In the genomic region with DNA sequence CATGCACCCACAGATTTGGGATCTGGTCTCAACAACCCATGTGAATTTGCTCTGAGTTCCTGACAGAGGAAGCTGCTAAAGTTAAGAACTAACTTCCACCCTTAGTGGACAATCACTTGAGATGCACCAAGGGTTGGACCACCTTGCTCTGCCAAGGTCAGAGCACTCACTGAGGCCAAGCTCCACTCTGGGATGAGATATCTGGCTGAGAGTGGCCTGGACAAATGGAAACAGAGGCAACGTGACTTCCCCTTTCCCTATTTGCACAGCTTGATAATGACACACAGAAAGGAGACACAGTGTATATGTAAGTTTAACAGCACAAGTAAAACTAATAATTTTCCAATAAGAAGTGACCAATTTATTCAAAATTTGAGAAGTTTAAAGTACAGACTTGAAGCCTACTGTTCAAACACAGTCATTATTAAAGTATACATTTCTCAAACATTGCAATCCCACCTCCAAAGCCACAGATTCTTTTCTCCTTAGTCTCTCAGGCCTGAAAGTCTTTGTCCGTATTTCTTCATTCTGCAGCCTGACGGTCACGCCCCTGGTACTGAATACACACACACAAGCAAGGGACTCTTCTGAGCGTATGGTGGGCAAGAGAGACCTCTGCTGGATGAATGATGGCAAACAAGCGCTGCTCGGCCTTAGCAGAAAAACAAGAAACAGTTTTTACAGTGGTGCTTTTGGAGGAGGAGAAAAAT, we compare ENCODE assay signal across 8 cellular contexts. TPM values are rescaled to one million over a fixed set of nuclear protein-coding genes. Genes with fewer than 3 reads are reported as not detected.
DNase-seq lines count a peak whose midpoint lies in the region; ATAC-seq and TF ChIP-seq lines count a peak whose summit lies in the region.

No MANE protein-coding gene starts in this region.

- H3K27me3 Mint-ChIP-seq in activated naive CD8-positive, alpha-beta T cell treated with anti-CD3 and anti-CD28 coated beads for 36 hours: peaks cover 19% of the 10 kb centered on the region

- H3K4me3 Mint-ChIP-seq in activated naive CD8-positive, alpha-beta T cell treated with anti-CD3 and anti-CD28 coated beads for 36 hours: no peak overlapping the region

- H3K9me3 Mint-ChIP-seq in activated naive CD8-positive, alpha-beta T cell treated with anti-CD3 and anti-CD28 coated beads for 36 hours: no peaks in the 10 kb centered on the region

- no peak overlapping the region for H3K27ac Mint-ChIP-seq in activated naive CD8-positive, alpha-beta T cell treated with anti-CD3 and anti-CD28 coated beads for 36 hours

- ATAC-seq in HG02678 (IDR thresholded peaks at IDR 0.05; ENCODE audit: unreplicated experiment) (peak; percentile 84), Right ventricle myocardium superior (ENCODE audit: poor library complexity) (peak; percentile 98), HG03457 (IDR thresholded peaks at IDR 0.05; ENCODE audit: unreplicated experiment) (no peak)

- intact Hi-C loops in Right ventricle myocardium superior (cut with DNase I): loop anchor here (2.0 to 10.0 kb wide), 3 partner anchors 228 to 902 kb away; no protein-coding TSS in a partner anchor

- H3K4me1 Mint-ChIP-seq in activated naive CD8-positive, alpha-beta T cell treated with anti-CD3 and anti-CD28 coated beads for 36 hours: no peaks in the 10 kb centered on the region

- DNase-seq in NCI-H1417 (lab: John Stamatoyannopoulos, UW) (peak; percentile 73 to 95 (median 93)), SKM-1 (lab: John Stamatoyannopoulos, UW; ENCODE audit: unreplicated experiment) (peak; percentile 18), Right ventricle myocardium superior (peak; percentile 68), pulmonary artery endothelial cell (ENCODE audit: low read depth, low spot score) (peak; percentile 63)
- peak; percentile 58 for DNase-seq in activated naive CD8-positive, alpha-beta T cell treated with anti-CD3 and anti-CD28 coated beads for 36 hours

- TF ChIP-seq CTCF in GM12873 (IDR thresholded peaks at IDR 0.05; ENCODE audit: insufficient read depth, low read depth, low read length, missing control alignments): peak; percentile 82

- no peaks in the 10 kb centered on the region for H3K36me3 Mint-ChIP-seq in activated naive CD8-positive, alpha-beta T cell treated with anti-CD3 and anti-CD28 coated beads for 36 hours

RNA-seq across cellular contexts. Expression of a gene that starts 28.6 kb away (rescaled TPM):
- 1 to 10 TPM; 1.8 to 2.0 TPM for total RNA-seq in activated naive CD8-positive, alpha-beta T cell treated with anti-CD3 and anti-CD28 coated beads for 36 hours
- total RNA-seq in Right ventricle myocardium superior (0.27 TPM), pulmonary artery endothelial cell (0.13 and 0.25 TPM in 2 replicates)

Comparison
In these comparisons a context has a peak if more than half of its experiments do, and no peak if none do; other contexts are left out.
1. DNase-seq: peak in every context shown above with its lines; median percentile 93 in NCI-H1417; 68 in Right ventricle myocardium superior; 63 in pulmonary artery endothelial cell; 58 in activated naive CD8-positive, alpha-beta T cell treated with anti-CD3 and anti-CD28 coated beads for 36 hours; 18 in SKM-1.